ENCODE assay signal across 8 cellular contexts in the genomic region with DNA sequence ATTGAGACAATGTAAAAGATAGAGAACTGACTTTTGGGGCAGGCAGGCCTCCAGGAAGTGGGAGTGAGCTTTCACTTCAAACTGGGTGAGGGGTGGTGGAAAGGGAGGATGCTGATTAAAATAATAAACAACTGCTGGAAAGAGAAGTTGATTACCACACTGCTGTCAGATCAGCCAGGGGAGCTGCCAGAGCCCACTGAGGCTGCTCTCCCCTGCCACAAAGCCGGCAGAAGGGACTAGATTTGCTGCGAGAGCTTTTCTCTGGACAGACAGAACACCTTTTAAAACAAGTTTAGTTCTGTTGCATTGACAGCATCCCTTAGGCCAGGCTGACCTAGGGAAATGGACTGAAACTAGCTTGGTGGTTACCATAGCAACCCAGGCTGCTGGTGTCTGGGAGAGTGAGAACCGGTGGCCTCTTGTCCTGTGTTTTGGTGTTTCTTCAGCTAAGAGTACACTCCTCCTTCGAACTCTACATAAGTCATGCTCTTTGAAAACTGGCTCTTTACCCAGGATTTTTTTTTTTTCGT.
DNase-seq lines count a peak whose midpoint lies in the region; ATAC-seq and TF ChIP-seq lines count a peak whose summit lies in the region.

No MANE protein-coding gene starts in this region.

- H3K27me3 ChIP-seq in CD8-positive, alpha-beta T cell (ENCODE audit: insufficient read depth, low read length), result no peaks in the 10 kb centered on the region
- H3K27me3 ChIP-seq in iPS-18a (ENCODE audit: control insufficient read depth, insufficient read depth, low read length) (no peaks in the 10 kb centered on the region), stomach (no peaks in the 10 kb centered on the region)

- no peak for TF ChIP-seq EP300 in stomach (IDR thresholded peaks at IDR 0.05)

- no peaks in the 10 kb centered on the region for H3K9me3 Mint-ChIP-seq in CD8-positive, alpha-beta T cell
- H3K9me3 Mint-ChIP-seq in activated T-cell treated with anti-CD3 and anti-CD28 coated beads, Interleukin-2, amount 50 U/mL, for 24 hours, result no peaks in the 10 kb centered on the region

- no peak for ATAC-seq in CD8-positive, alpha-beta T cell
- peak; percentile 58 for ATAC-seq in GM19324 (IDR thresholded peaks at IDR 0.05; ENCODE audit: low FRiP score, unreplicated experiment)
- peak; percentile 92 for ATAC-seq in HG03521 (IDR thresholded peaks at IDR 0.05; ENCODE audit: unreplicated experiment)
- ATAC-seq in stimulated activated naive CD8-positive, alpha-beta T cell treated with anti-CD3 and anti-CD28 coated beads, Interleukin-15, Interleukin-2, amounts not matched to agents 100 U/mL and 50 U/mL, for 24 hours, result peak; percentile 65
- no peak for ATAC-seq in HG03108 (IDR thresholded peaks at IDR 0.05; ENCODE audit: unreplicated experiment)

- DNase-seq in CD8-positive, alpha-beta T cell, result no peak
- DNase-seq in activated T-cell treated with anti-CD3 and anti-CD28 coated beads, Interleukin-2, amount 50 U/mL, for 24 hours, result peak; percentile 37
- peak; percentile 19 for DNase-seq in stimulated activated naive CD8-positive, alpha-beta T cell treated with anti-CD3 and anti-CD28 coated beads, Interleukin-15, Interleukin-2, amounts not matched to agents 100 U/mL and 50 U/mL, for 24 hours
- DNase-seq in stomach, result no peak

- no peak overlapping the region for H3K4me3 ChIP-seq in CD8-positive, alpha-beta T cell (ENCODE audit: low read depth, low read length)
- peak overlapping the region; percentile 52 for H3K4me3 ChIP-seq in iPS-18a (ENCODE audit: low read length)
- H3K4me3 ChIP-seq in stomach, result no peak overlapping the region

- no peak overlapping the region for H3K9ac ChIP-seq in iPS-18a (ENCODE audit: low read length)

- no peak overlapping the region for H3K27ac ChIP-seq in CD8-positive, alpha-beta T cell (ENCODE audit: low read depth, low read length)
- no peak overlapping the region for H3K27ac ChIP-seq in iPS-18a (ENCODE audit: low read length)
- peak overlapping the region in 2 of 5 donors; percentile 11 to 15 for H3K27ac ChIP-seq in stomach

- peaks cover 20% of the 10 kb centered on the region for H3K4me1 ChIP-seq in CD8-positive, alpha-beta T cell (ENCODE audit: insufficient read depth, low read length)
- H3K4me1 ChIP-seq in iPS-18a (ENCODE audit: control insufficient read depth, low read depth, low read length) (peaks cover 78% of the 10 kb centered on the region), stomach (peaks cover 3 to 52% (median 24%) of the 10 kb centered on the region in 4 donors)

- CTCF ChIA-PET in CD8-positive, alpha-beta T cell (lab: Charles Lee), result no interaction called here

- H3K4me3 Mint-ChIP-seq in CD8-positive, alpha-beta T cell, result peak overlapping the region; percentile 49
- H3K4me3 Mint-ChIP-seq in activated T-cell treated with anti-CD3 and anti-CD28 coated beads, Interleukin-2, amount 50 U/mL, for 24 hours, result peak overlapping the region; percentile 50

- no peaks in the 10 kb centered on the region for H3K9me3 ChIP-seq in CD8-positive, alpha-beta T cell (ENCODE audit: low read length)
- H3K9me3 ChIP-seq in iPS-18a (ENCODE audit: control insufficient read depth, low read depth, low read length) (no peaks in the 10 kb centered on the region), stomach (no peaks in the 10 kb centered on the region)

- intact Hi-C loops in CD8-positive, alpha-beta T cell (cut with DNase I, micrococcal nuclease), result loop anchor here in 1 of 2 experiments (5.0 kb wide), 1 partner anchor 47 kb away; no protein-coding TSS in a partner anchor
- intact Hi-C loops in stomach (cut with DNase I; ENCODE audit: low total_unique reads), result no loop called here

- peaks cover 2% of the 10 kb centered on the region for H3K36me3 Mint-ChIP-seq in CD8-positive, alpha-beta T cell
- no peaks in the 10 kb centered on the region for H3K36me3 Mint-ChIP-seq in activated T-cell treated with anti-CD3 and anti-CD28 coated beads, Interleukin-2, amount 50 U/mL, for 24 hours (ENCODE audit: low read depth)

- no peaks in the 10 kb centered on the region for H3K27me3 Mint-ChIP-seq in CD8-positive, alpha-beta T cell (ENCODE audit: low read depth)
- no peaks in the 10 kb centered on the region for H3K27me3 Mint-ChIP-seq in activated T-cell treated with anti-CD3 and anti-CD28 coated beads, Interleukin-2, amount 50 U/mL, for 24 hours

- no peak for TF ChIP-seq CTCF in CD8-positive, alpha-beta T cell (IDR thresholded peaks at IDR 0.05)
- TF ChIP-seq CTCF in stomach (IDR thresholded peaks at IDR 0.05), result no peak

- WGBS in stomach, 5 donors, result 31 to 59% (median 50%) methylated on average over 5 of the region's 5 CpGs

- H3K4me1 Mint-ChIP-seq in CD8-positive, alpha-beta T cell (ENCODE audit: low read depth), result peaks cover 71% of the 10 kb centered on the region
- H3K4me1 Mint-ChIP-seq in activated T-cell treated with anti-CD3 and anti-CD28 coated beads, Interleukin-2, amount 50 U/mL, for 24 hours (ENCODE audit: low read depth), result peaks cover 76% of the 10 kb centered on the region

- peak overlapping the region; percentile 86 for H3K27ac Mint-ChIP-seq in CD8-positive, alpha-beta T cell
- H3K27ac Mint-ChIP-seq in activated T-cell treated with anti-CD3 and anti-CD28 coated beads, Interleukin-2, amount 50 U/mL, for 24 hours, result peak overlapping the region; percentile 85

- no peak for TF ChIP-seq POLR2A in stomach (IDR thresholded peaks at IDR 0.05)

- POLR2A ChIA-PET in CD8-positive, alpha-beta T cell (lab: Charles Lee), result no interaction called here

- H3K36me3 ChIP-seq in CD8-positive, alpha-beta T cell (ENCODE audit: insufficient read depth, low read length), result no peaks in the 10 kb centered on the region
- no peaks in the 10 kb centered on the region for H3K36me3 ChIP-seq in iPS-18a (ENCODE audit: control insufficient read depth, low read depth, low read length)
- no peaks in the 10 kb centered on the region for H3K36me3 ChIP-seq in stomach

Comparison
In these comparisons a context has a peak if more than half of its experiments do, and no peak if none do; other contexts are left out.
1. ATAC-seq: peak in GM19324 (single experiment), HG03521 (single experiment) and stimulated activated naive CD8-positive, alpha-beta T cell treated with anti-CD3 and anti-CD28 coated beads, Interleukin-15, Interleukin-2, amounts not matched to agents 100 U/mL and 50 U/mL, for 24 hours (single experiment); none in CD8-positive, alpha-beta T cell (single experiment) and HG03108 (single experiment).
2. DNase-seq: peak in activated T-cell treated with anti-CD3 and anti-CD28 coated beads, Interleukin-2, amount 50 U/mL, for 24 hours (single experiment) and stimulated activated naive CD8-positive, alpha-beta T cell treated with anti-CD3 and anti-CD28 coated beads, Interleukin-15, Interleukin-2, amounts not matched to agents 100 U/mL and 50 U/mL, for 24 hours (single experiment); none in CD8-positive, alpha-beta T cell (0 of 7) and stomach (single experiment).